Comparison of ENCODE assay signal across 10 cellular contexts in the genomic region with DNA sequence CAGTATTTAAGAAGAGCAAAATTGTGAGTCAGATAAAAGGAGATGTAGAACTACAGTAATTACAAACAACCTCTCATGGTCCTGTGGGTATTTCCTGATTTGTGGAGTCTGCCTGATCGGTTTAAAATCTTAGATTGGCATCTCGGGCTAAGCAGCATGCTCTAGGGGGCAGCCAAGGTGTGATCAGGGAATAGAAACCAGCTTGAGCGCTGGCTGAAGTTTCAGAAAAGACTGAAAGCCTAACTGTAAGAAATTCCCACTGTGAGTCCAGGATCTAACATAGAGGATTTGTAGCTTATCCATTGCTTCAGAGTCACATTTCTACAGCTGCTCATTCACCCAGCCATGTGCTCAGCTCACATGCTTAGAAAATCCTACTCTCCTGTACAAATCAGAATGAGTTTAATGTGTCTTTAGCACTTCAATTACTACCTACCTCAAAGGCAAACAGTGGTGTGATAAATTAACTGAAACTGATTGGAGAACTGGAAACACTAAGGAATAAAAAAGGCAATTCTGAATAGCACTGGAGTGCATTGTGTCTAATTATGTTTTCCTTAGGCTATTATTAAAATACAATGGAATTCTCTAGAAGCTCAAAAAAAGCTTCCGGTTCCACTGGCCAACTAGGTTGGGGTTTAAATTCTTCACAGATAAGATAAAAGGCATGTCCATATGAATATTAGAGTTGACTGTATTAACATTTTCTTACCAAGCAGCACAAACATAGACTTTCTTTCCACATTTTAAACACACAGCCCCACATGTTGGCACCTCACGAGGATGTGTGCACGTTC.
DNase-seq lines count a peak whose midpoint lies in the region; ATAC-seq, FAIRE-seq and TF ChIP-seq lines count a peak whose summit lies in the region.
"Had no signal": no experiment of that assay in that cellular context is flagged by ENCODE, and none has a peak within 500 bp of the region (broad histone marks: within the 10 kb centered on the region; RNA-seq: fewer than 3 reads in every experiment).

No MANE protein-coding gene starts in this region.

- DNase-seq in D721Med (ENCODE audit: insufficient read length, low spot score) (no peak), lung microvascular endothelial cell (ENCODE audit: low read depth in 2 of 2) (peak; percentile 73 to 74), stomach (no peak), HK-2 (ENCODE audit: unreplicated experiment) (no peak), T1000 (lab: John Stamatoyannopoulos, UW) (no peak), superior temporal gyrus (ENCODE audit: extremely low spot score) (no peak)
- DNase-seq: stimulated activated CD4-positive, alpha-beta T cell treated with anti-CD3 and anti-CD28 coated beads, Interleukin-12 subunit alpha, Interleukin-12 subunit beta, amount 100 ng/mL, for 4 hours had no signal

- TF ChIP-seq CTCF in D721Med (IDR thresholded peaks at IDR 0.05; ENCODE audit: insufficient read depth, missing control alignments) = peak; percentile 23
- peak in 1 of 7 experiments; percentile 27 for TF ChIP-seq CTCF in stomach (IDR thresholded peaks at IDR 0.05)

- H3K27ac ChIP-seq in stomach = no peak overlapping the region

- intact Hi-C loops in stomach (cut with DNase I; ENCODE audit: low total_unique reads) = no loop called here

- no peak overlapping the region for H3K4me3 ChIP-seq in stomach
- H3K4me3 ChIP-seq: dorsolateral prefrontal cortex had no signal

- no peak for TF ChIP-seq POLR2A in stomach (IDR thresholded peaks at IDR 0.05)

- no peaks in the 10 kb centered on the region for H3K27me3 ChIP-seq in stomach
- H3K27me3 ChIP-seq: dorsolateral prefrontal cortex had no signal

- H3K36me3 ChIP-seq in stomach = peaks cover 5 to 47% (median 33%) of the 10 kb centered on the region in 4 donors

- WGBS in stomach, 5 donors = 41 to 58% (median 50%) methylated on average over 6 of the region's 6 CpGs

- H3K4me1 ChIP-seq in stomach = peaks cover 0 to 9% (median 3%) of the 10 kb centered on the region in 4 donors

- no peak for FAIRE-seq in D721Med (lab: Jason Lieb, UNC)

- H3K9me3 ChIP-seq in stomach = no peaks in the 10 kb centered on the region

- no peak for TF ChIP-seq EP300 in stomach (IDR thresholded peaks at IDR 0.05)

- ATAC-seq in HG02642 (IDR thresholded peaks at IDR 0.05; ENCODE audit: poor library complexity, unreplicated experiment) (peak; percentile 51), SK-N-SH treated with all-trans-retinoic acid at 6 μM for 48 hours (peak; percentile 51)

TF ChIP-seq in SK-N-SH treated with all-trans-retinoic acid at 6 μM for 48 hours, 23 proteins besides CTCF, POLR2A, EP300 and RAD21:
- TF ChIP-seq ZFP30 (CRISPR knock-in tag; IDR thresholded peaks at IDR 0.05) (no peak), ZNF8 (CRISPR knock-in tag; IDR thresholded peaks at IDR 0.05) (no peak), ZNF565 (CRISPR knock-in tag; conservative IDR thresholded peaks at IDR 0.05; ENCODE audit: low read depth) (no peak), ESRRG (CRISPR knock-in tag; IDR thresholded peaks at IDR 0.05) (no peak), ARNTL (CRISPR knock-in tag; IDR thresholded peaks at IDR 0.05; ENCODE audit: borderline replicate concordance, low read depth) (no peak), ZNF70 (CRISPR knock-in tag; IDR thresholded peaks at IDR 0.05) (no peak), RARB (CRISPR knock-in tag; IDR thresholded peaks at IDR 0.05) (no peak), TCF4 (CRISPR knock-in tag; IDR thresholded peaks at IDR 0.05; ENCODE audit: borderline replicate concordance) (no peak), ZC3H10 (CRISPR knock-in tag; IDR thresholded peaks at IDR 0.05) (no peak), ZFP3 (CRISPR knock-in tag; IDR thresholded peaks at IDR 0.05) (no peak), OSR1 (CRISPR knock-in tag; IDR thresholded peaks at IDR 0.05) (no peak)
- TF ChIP-seq, protein P1, sequence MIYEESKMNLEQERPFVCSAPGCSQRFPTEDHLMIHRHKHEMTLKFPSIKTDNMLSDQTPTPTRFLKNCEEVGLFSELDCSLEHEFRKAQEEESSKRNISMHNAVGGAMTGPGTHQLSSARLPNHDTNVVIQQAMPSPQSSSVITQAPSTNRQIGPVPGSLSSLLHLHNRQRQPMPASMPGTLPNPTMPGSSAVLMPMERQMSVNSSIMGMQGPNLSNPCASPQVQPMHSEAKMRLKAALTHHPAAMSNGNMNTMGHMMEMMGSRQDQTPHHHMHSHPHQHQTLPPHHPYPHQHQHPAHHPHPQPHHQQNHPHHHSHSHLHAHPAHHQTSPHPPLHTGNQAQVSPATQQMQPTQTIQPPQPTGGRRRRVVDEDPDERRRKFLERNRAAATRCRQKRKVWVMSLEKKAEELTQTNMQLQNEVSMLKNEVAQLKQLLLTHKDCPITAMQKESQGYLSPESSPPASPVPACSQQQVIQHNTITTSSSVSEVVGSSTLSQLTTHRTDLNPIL (CRISPR knock-in tag; IDR thresholded peaks at IDR 0.05; ENCODE audit: low read depth) = no peak
- TF ChIP-seq, protein P2, sequence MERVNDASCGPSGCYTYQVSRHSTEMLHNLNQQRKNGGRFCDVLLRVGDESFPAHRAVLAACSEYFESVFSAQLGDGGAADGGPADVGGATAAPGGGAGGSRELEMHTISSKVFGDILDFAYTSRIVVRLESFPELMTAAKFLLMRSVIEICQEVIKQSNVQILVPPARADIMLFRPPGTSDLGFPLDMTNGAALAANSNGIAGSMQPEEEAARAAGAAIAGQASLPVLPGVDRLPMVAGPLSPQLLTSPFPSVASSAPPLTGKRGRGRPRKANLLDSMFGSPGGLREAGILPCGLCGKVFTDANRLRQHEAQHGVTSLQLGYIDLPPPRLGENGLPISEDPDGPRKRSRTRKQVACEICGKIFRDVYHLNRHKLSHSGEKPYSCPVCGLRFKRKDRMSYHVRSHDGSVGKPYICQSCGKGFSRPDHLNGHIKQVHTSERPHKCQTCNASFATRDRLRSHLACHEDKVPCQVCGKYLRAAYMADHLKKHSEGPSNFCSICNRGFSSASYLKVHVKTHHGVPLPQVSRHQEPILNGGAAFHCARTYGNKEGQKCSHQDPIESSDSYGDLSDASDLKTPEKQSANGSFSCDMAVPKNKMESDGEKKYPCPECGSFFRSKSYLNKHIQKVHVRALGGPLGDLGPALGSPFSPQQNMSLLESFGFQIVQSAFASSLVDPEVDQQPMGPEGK (CRISPR knock-in tag; IDR thresholded peaks at IDR 0.05; ENCODE audit: borderline replicate concordance) = no peak
- TF ChIP-seq, protein P3, sequence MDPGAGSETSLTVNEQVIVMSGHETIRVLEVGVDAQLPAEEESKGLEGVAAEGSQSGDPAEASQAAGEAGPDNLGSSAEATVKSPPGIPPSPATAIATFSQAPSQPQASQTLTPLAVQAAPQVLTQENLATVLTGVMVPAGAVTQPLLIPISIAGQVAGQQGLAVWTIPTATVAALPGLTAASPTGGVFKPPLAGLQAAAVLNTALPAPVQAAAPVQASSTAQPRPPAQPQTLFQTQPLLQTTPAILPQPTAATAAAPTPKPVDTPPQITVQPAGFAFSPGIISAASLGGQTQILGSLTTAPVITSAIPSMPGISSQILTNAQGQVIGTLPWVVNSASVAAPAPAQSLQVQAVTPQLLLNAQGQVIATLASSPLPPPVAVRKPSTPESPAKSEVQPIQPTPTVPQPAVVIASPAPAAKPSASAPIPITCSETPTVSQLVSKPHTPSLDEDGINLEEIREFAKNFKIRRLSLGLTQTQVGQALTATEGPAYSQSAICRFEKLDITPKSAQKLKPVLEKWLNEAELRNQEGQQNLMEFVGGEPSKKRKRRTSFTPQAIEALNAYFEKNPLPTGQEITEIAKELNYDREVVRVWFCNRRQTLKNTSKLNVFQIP (CRISPR knock-in tag; IDR thresholded peaks at IDR 0.05; ENCODE audit: borderline replicate concordance, low read depth) = no peak

Comparison
In these comparisons a context has a peak if more than half of its experiments do, and no peak if none do; other contexts are left out.
1. DNase-seq: peak in lung microvascular endothelial cell (2 of 2); none in D721Med (single experiment), stomach (single experiment), HK-2 (single experiment), T1000 (single experiment) and superior temporal gyrus (single experiment).